ENCODE assay signal across 21 cellular contexts in the genomic region with DNA sequence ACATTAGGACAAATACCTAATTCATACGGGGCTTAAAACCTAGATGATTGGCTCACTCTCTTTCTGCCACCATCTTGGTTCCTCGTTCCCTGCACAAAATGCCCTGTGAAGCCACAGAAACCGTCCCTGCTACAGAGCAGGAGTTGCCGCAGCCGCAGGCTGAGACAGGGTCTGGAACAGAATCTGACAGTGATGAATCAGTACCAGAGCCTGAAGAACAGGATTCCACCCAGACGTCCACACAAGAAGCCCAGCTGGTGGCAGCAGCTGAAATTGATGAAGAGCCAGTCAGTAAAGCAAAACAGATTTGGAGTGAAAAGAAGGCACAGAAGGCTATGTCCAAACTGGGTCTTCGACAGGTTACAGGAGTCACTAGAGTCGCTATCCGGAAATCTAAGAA. TPM values are rescaled to one million over a fixed set of nuclear protein-coding genes. Genes with fewer than 3 reads are reported as not detected.
"Had no signal": no experiment of that assay in that cellular context is flagged by ENCODE, and none has a peak within 500 bp of the region (broad histone marks: within the 10 kb centered on the region; RNA-seq: fewer than 3 reads in every experiment).

No MANE protein-coding gene starts in this region.

- H3K4me2 ChIP-seq: hepatocyte, smooth muscle cell had no signal

- H3K9me3 Mint-ChIP-seq: natural killer cell, neural crest cell had no signal

- ATAC-seq: esophagus mucosa, natural killer cell, right cardiac atrium had no signal

- H2AFZ ChIP-seq: hepatocyte had no signal

- H3K4me3 ChIP-seq: colonic mucosa, hepatocyte, ovary, smooth muscle cell, upper lobe of left lung, vagina had no signal

- H3K4me1 Mint-ChIP-seq: natural killer cell, neural crest cell had no signal

- H3K79me2 ChIP-seq: hepatocyte had no signal

- H3K4me3 Mint-ChIP-seq: natural killer cell, neural crest cell had no signal

- H3K36me3 Mint-ChIP-seq: natural killer cell had no signal

- H3K9me3 ChIP-seq: colonic mucosa, ovary, upper lobe of left lung, vagina had no signal

- H3K27me3 ChIP-seq: colonic mucosa, ovary, upper lobe of left lung, vagina had no signal

- H3K27ac Mint-ChIP-seq: natural killer cell, progenitor cell of endocrine pancreas had no signal

- H3K4me1 ChIP-seq: colonic mucosa, upper lobe of left lung, vagina had no signal

- DNase-seq: colonic mucosa; dermis blood vessel endothelial cell; effector CD4-positive, alpha-beta T cell; foreskin melanocyte; head of caudate nucleus; kidney glomerular epithelial cell; mesendoderm; natural killer cell; nucleus accumbens; ovary; right cardiac atrium; stimulated activated CD4-positive, alpha-beta T cell treated with anti-CD3 and anti-CD28 coated beads, Interleukin-2, amount 100 ng/mL, for 48 hours; stimulated activated naive CD4-positive, alpha-beta T cell treated with Interleukin-2 at 50 U/mL for 16 hours; upper lobe of left lung had no signal

- H3K36me3 ChIP-seq: colonic mucosa, ovary, upper lobe of left lung, vagina had no signal

- H3K27ac ChIP-seq: colonic mucosa, hepatocyte, ovary, upper lobe of left lung, vagina had no signal

RNA-seq across cellular contexts. Expression of gene TRIM61, which starts 34.3 kb away (rescaled TPM):
- total RNA-seq: dermis blood vessel endothelial cell, esophagus mucosa, hepatocyte, lung microvascular endothelial cell, smooth muscle cell, vagina had no signal
